22 cellular contexts compared by ENCODE assay signal in the genomic region with DNA sequence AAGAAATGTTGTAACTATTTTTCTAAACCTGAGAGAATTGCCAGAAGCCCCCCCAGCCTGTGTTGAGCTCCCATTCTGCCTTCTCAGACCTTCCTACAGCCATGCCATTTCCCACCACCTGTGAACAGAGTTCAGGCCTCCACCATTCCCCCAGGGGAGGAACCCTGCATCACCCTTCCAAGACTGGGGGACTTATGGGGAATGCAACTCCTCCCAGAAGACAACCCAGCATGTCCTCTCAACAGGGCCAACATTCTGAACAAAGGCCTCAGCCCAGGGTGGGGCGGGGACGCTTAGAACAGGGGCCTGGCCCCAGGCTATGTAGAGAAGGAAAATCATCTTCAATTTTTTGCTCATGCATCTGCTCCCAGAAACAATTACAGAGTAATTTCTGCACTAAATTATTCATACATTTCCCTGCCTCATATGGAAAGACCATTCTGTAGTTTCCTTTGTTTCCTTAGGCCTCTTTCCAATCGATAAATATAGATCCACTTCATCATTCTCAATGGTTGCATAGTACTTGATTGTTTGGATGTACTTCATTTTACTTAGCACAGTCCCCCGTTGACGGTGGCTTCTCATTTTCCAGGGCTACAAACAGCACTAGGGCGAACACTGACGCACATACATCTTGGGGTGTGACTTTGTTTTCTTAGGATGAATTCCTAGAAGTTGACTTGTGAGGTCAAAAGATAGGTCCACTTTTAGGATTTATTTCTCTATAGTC. TPM values are rescaled to one million over a fixed set of nuclear protein-coding genes. Genes with fewer than 3 reads are reported as not detected.
DNase-seq lines count a peak whose midpoint lies in the region; ATAC-seq and TF ChIP-seq lines count a peak whose summit lies in the region.
"Had no signal": no experiment of that assay in that cellular context is flagged by ENCODE, and none has a peak within 500 bp of the region (broad histone marks: within the 10 kb centered on the region; RNA-seq: fewer than 3 reads in every experiment).

No MANE protein-coding gene starts in this region.

- no peak for ATAC-seq in GM19351 (IDR thresholded peaks at IDR 0.05; ENCODE audit: unreplicated experiment)

- H3K27me3 Mint-ChIP-seq in osteocyte (ENCODE audit: unreplicated experiment) = no peaks in the 10 kb centered on the region

- H3K9me3 Mint-ChIP-seq in osteocyte (ENCODE audit: unreplicated experiment) = no peaks in the 10 kb centered on the region
- H3K9me3 Mint-ChIP-seq: T-helper 2 cell treated with Interferon-gamma antibody and Interleukin-4, amounts not matched to agents 5 μg/mL and 100 μg/mL, for 36 hours had no signal

- peaks cover 67% of the 10 kb centered on the region for H3K4me1 Mint-ChIP-seq in osteocyte (ENCODE audit: unreplicated experiment)

- DNase-seq in ELF-1 (ENCODE audit: low read depth, low spot score) (peak; percentile 42), NCI-H460 (ENCODE audit: extremely low read depth, low read depth) (peak; percentile 67), ecto neural progenitor cell (ENCODE audit: low spot score) (peak; percentile 8), osteocyte (ENCODE audit: extremely low spot score, unreplicated experiment) (peak; percentile 78), epidermal melanocyte (ENCODE audit: insufficient read length, low spot score) (no peak), 8988T (no peak)
- DNase-seq in activated CD4-positive, CD25-positive, alpha-beta regulatory T cell (lab: John Stamatoyannopoulos, UW) = no peak
- DNase-seq: activated CD4-positive, alpha-beta T cell treated with anti-CD3 and anti-CD28 coated beads for 1 hour; activated effector memory CD4-positive, alpha-beta T cell treated with Interleukin-2 at 50 U/mL for 16 hours; amniotic stem cell; caudate nucleus; effector CD4-positive, alpha-beta T cell; EL; hypothalamus; MG63; NCI-H187; NCI-H510A treated with DMSO at 0.1 percent for 48 hours; occipital lobe; SJCRH30; stimulated activated CD4-positive, alpha-beta T cell treated with anti-CD3 and anti-CD28 coated beads, Interleukin-1b, Interleukin-23, amount 100 ng/mL, for 48 hours had no signal

- H3K27ac Mint-ChIP-seq in osteocyte (ENCODE audit: unreplicated experiment) = peak overlapping the region; percentile 24
- H3K27ac Mint-ChIP-seq: T-helper 2 cell treated with Interferon-gamma antibody and Interleukin-4, amounts not matched to agents 5 μg/mL and 100 μg/mL, for 36 hours had no signal

- no peak overlapping the region for H3K4me3 Mint-ChIP-seq in osteocyte (ENCODE audit: unreplicated experiment)
- H3K4me3 Mint-ChIP-seq: T-helper 2 cell treated with Interferon-gamma antibody and Interleukin-4, amounts not matched to agents 5 μg/mL and 100 μg/mL, for 36 hours had no signal

- no peaks in the 10 kb centered on the region for H3K36me3 Mint-ChIP-seq in osteocyte (ENCODE audit: unreplicated experiment)

- no peak for TF ChIP-seq CTCF in osteocyte (IDR thresholded peaks at IDR 0.05)

RNA-seq across cellular contexts. Expression of gene SMU1, which starts 27.1 kb away (rescaled TPM):
- 18.2 and 20.2 TPM in 2 replicates for total RNA-seq in NCI-H460 (2014; rRNA removed; shearing (Covaris generic))
- 9.6 and 11.5 TPM in 2 replicates for polyA plus RNA-seq in NCI-H460 (2014; cell fraction: nucleus; rRNA removed)
- 22.4 and 23.0 TPM in 2 replicates for total RNA-seq in osteocyte

Comparison
In these comparisons a context has a peak if more than half of its experiments do, and no peak if none do; other contexts are left out.
1. DNase-seq: peak in ELF-1 (single experiment), NCI-H460 (single experiment), ecto neural progenitor cell (single experiment) and osteocyte (single experiment); none in epidermal melanocyte (single experiment), 8988T (single experiment) and activated CD4-positive, CD25-positive, alpha-beta regulatory T cell (0 of 4).